ENCODE assay signal across 8 cellular contexts in genomic region chr5:138459311-138459710, GRCh38. TPM values are rescaled to one million over a fixed set of nuclear protein-coding genes. Genes with fewer than 3 reads are reported as not detected.
DNase-seq lines count a peak whose midpoint lies in the region; ATAC-seq lines count a peak whose summit lies in the region.

No MANE protein-coding gene starts in this region.

- no peaks in the 10 kb centered on the region for H3K9me3 Mint-ChIP-seq in T-cell
- H3K9me3 Mint-ChIP-seq in activated naive CD4-positive, alpha-beta T cell treated with anti-CD3 and anti-CD28 coated beads, Interleukin-2, amount 50 U/mL, for 24 hours: no peaks in the 10 kb centered on the region

- POLR2A ChIA-PET in T-cell (lab: Charles Lee): interaction anchor here in 1 of 2 donors (0.5 kb wide), 1 partner anchor 883 kb away, joined by 3 read pairs; no protein-coding TSS in a partner anchor

- DNase-seq in GF-D8 (lab: John Stamatoyannopoulos, UW) (peak; percentile 24), T-cell (peak; percentile 39 to 82 (median 68)), H4 (ENCODE audit: low spot score) (no peak), DMS53 treated with DMSO at 0.1 percent for 48 hours (lab: John Stamatoyannopoulos, UW; ENCODE audit: unreplicated experiment) (no peak)
- DNase-seq in stimulated activated CD4-positive, alpha-beta T cell treated with anti-CD3 and anti-CD28 coated beads, Interleukin-15, amount 100 ng/mL, for 48 hours (ENCODE audit: low read depth in 2 of 2): peak; percentile 80 to 84

- peak overlapping the region; percentile 87 to 96 for H3K27ac Mint-ChIP-seq in T-cell
- peak overlapping the region; percentile 95 for H3K27ac Mint-ChIP-seq in activated naive CD4-positive, alpha-beta T cell treated with anti-CD3 and anti-CD28 coated beads, Interleukin-2, amount 50 U/mL, for 24 hours

- H3K36me3 Mint-ChIP-seq in T-cell: no peaks in the 10 kb centered on the region
- H3K36me3 Mint-ChIP-seq in activated naive CD4-positive, alpha-beta T cell treated with anti-CD3 and anti-CD28 coated beads, Interleukin-2, amount 50 U/mL, for 24 hours: no peaks in the 10 kb centered on the region

- ATAC-seq in T-cell (replicated peaks in 1 of 4): peak; percentile 44 to 60 (median 52)
- no peak for ATAC-seq in HG02973 (IDR thresholded peaks at IDR 0.05; ENCODE audit: unreplicated experiment)
- no peak for ATAC-seq in HG03457 (IDR thresholded peaks at IDR 0.05; ENCODE audit: unreplicated experiment)

- peak overlapping the region; percentile 29 to 71 (median 36) for H3K4me3 Mint-ChIP-seq in T-cell
- H3K4me3 Mint-ChIP-seq in activated naive CD4-positive, alpha-beta T cell treated with anti-CD3 and anti-CD28 coated beads, Interleukin-2, amount 50 U/mL, for 24 hours: peak overlapping the region; percentile 66

- CTCF ChIA-PET in T-cell (lab: Charles Lee): interaction anchor here in 1 of 2 donors (0.6 kb wide), 1 partner anchor 294 kb away, joined by 6 read pairs; no protein-coding TSS in a partner anchor

- H3K4me1 Mint-ChIP-seq in T-cell: peaks cover 34 to 42% (median 37%) of the 10 kb centered on the region in 3 donors
- peaks cover 43% of the 10 kb centered on the region for H3K4me1 Mint-ChIP-seq in activated naive CD4-positive, alpha-beta T cell treated with anti-CD3 and anti-CD28 coated beads, Interleukin-2, amount 50 U/mL, for 24 hours

- no peaks in the 10 kb centered on the region for H3K27me3 Mint-ChIP-seq in T-cell
- H3K27me3 Mint-ChIP-seq in activated naive CD4-positive, alpha-beta T cell treated with anti-CD3 and anti-CD28 coated beads, Interleukin-2, amount 50 U/mL, for 24 hours: no peaks in the 10 kb centered on the region

RNA-seq across cellular contexts. Expression of gene EGR1, which starts 6.0 kb away (rescaled TPM):
- 10 to 100 TPM in 1 of 5 donors, 1 to 10 TPM in 4; 6.8 to 13.8 (median 8.0) TPM for total RNA-seq in T-cell
- 5.5 and 9.3 TPM in 2 replicates for total RNA-seq in H4 (2014; rRNA removed; shearing (Covaris generic))

RNA-seq across cellular contexts. Expression of gene REEP2, which starts 20.5 kb away (rescaled TPM):
- under 1 TPM; 0.18 to 0.61 (median 0.42) TPM for total RNA-seq in T-cell
- total RNA-seq in H4 (2014; rRNA removed; shearing (Covaris generic)): 2.1 and 6.0 TPM in 2 replicates

Comparison
In these comparisons a context has a peak if more than half of its experiments do, and no peak if none do; other contexts are left out.
1. DNase-seq: peak in GF-D8 (single experiment), T-cell (34 of 34) and stimulated activated CD4-positive, alpha-beta T cell treated with anti-CD3 and anti-CD28 coated beads, Interleukin-15, amount 100 ng/mL, for 48 hours (2 of 2); none in H4 (single experiment) and DMS53 treated with DMSO at 0.1 percent for 48 hours (single experiment).
2. ATAC-seq: peak in T-cell (4 of 4); none in HG02973 (single experiment) and HG03457 (single experiment).